1 cellular context compared by ENCODE assay signal in genomic region chr2:179859523-179859922, GRCh38.
TF ChIP-seq lines count a peak whose summit lies in the region.

No MANE protein-coding gene starts in this region.

TF ChIP-seq in GM23338, 12 proteins besides CTCF, POLR2A, EP300 and RAD21:
- no peak for TF ChIP-seq ETS1 (IDR thresholded peaks at IDR 0.05)
- TF ChIP-seq NANOG (IDR thresholded peaks at IDR 0.05; ENCODE audit: borderline replicate concordance) = no peak
- no peak for TF ChIP-seq EZH2phosphoT487 (IDR thresholded peaks at IDR 0.05; ENCODE audit: unreplicated experiment)
- TF ChIP-seq STAT1 (IDR thresholded peaks at IDR 0.05; ENCODE audit: unreplicated experiment) = no peak
- no peak for TF ChIP-seq CREB1 (CRISPR knock-in tag; IDR thresholded peaks at IDR 0.05; ENCODE audit: low read depth)
- TF ChIP-seq REST (IDR thresholded peaks at IDR 0.05; ENCODE audit: unreplicated experiment) = no peak
- TF ChIP-seq ZNF462 (CRISPR knock-in tag; IDR thresholded peaks at IDR 0.05) = no peak
- no peak for TF ChIP-seq JUNB (IDR thresholded peaks at IDR 0.05; ENCODE audit: unreplicated experiment)
- no peak for TF ChIP-seq ZNF331 (CRISPR knock-in tag; IDR thresholded peaks at IDR 0.05; ENCODE audit: low read depth)
